24 cellular contexts compared by ENCODE assay signal in the genomic region with DNA sequence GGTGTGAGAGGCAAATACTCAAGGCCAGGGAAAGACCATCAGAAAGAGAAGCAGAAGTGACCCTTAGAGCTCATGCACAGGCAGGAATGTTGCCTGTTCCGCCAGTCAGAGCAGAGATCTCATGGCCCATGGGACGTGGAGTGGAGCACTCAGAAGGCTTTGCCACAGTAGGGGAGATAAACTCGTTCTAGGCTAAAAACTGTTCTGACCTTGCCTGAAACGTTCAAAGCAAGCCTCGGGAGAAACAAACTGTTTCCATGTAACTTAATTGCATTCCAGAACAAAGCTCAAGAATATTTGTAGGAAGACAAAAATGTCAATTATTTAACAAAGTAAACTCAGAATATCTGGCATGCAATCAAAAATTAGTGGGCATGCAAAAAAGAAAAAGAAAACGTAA. TPM values are rescaled to one million over a fixed set of nuclear protein-coding genes. Genes with fewer than 3 reads are reported as not detected.
DNase-seq lines count a peak whose midpoint lies in the region; FAIRE-seq and TF ChIP-seq lines count a peak whose summit lies in the region.
"Had no signal": no experiment of that assay in that cellular context is flagged by ENCODE, and none has a peak within 500 bp of the region (broad histone marks: within the 10 kb centered on the region; RNA-seq: fewer than 3 reads in every experiment).

No MANE protein-coding gene starts in this region.

- WGBS in H9 (ENCODE audit: extremely low coverage, insufficient read length, low lambda C conversion rate): no CpG with 5 or more reads among the region's 6 CpGs
- 51 to 64% (median 62%) methylated on average over 6 of the region's 6 CpGs for WGBS in small intestine, 3 donors

- H3K9me3 ChIP-seq in H9 (ENCODE audit: control insufficient read depth, low read depth, low read length): no peaks in the 10 kb centered on the region
- no peaks in the 10 kb centered on the region for H3K9me3 ChIP-seq in small intestine (ENCODE audit: control insufficient read depth, low read depth)
- H3K9me3 ChIP-seq in kidney (ENCODE audit: control insufficient read depth in 1 of 2, low read length in 2 of 2): no peaks in the 10 kb centered on the region

- no peak overlapping the region for H3K4ac ChIP-seq in H9 (ENCODE audit: low read depth, low read length)

- no peak overlapping the region for H3K27ac Mint-ChIP-seq in H9
- H3K27ac Mint-ChIP-seq: activated B cell treated with CpG ODN at 0.5 μM for 24 hours; activated CD4-positive, alpha-beta memory T cell treated with anti-CD3 and anti-CD28 coated beads for 36 hours; activated naive CD8-positive, alpha-beta T cell treated with anti-CD3 and anti-CD28 coated beads for 36 hours; naive B cell had no signal

- H4K20me1 ChIP-seq in H9 (ENCODE audit: control insufficient read depth, insufficient read depth, insufficient read length): no peaks in the 10 kb centered on the region

- H3K27ac ChIP-seq in H9 (ENCODE audit: insufficient read length, low read depth, low read length) (no peak overlapping the region), small intestine (ENCODE audit: low read depth in 1 of 2, low read length in 1 of 2) (peak overlapping the region in 1 of 2 donors; percentile 4), kidney (ENCODE audit: low read depth in 2 of 2, low read length in 2 of 2) (no peak overlapping the region)
- H3K27ac ChIP-seq: C4-2B had no signal

- H3T11ph ChIP-seq in H9 (ENCODE audit: low read length): no peak overlapping the region

- no peak overlapping the region for H2BK15ac ChIP-seq in H9 (ENCODE audit: low read depth, low read length)

- no peak overlapping the region for H2BK12ac ChIP-seq in H9 (ENCODE audit: insufficient read length, low read depth, low read length)

- no peak overlapping the region for H3K23ac ChIP-seq in H9 (ENCODE audit: insufficient read length, low read depth, low read length)

- TF ChIP-seq CTCF in H9 (conservative IDR thresholded peaks at IDR 0.05) (no peak), choroid plexus epithelial cell (conservative IDR thresholded peaks at IDR 0.05; ENCODE audit: low read depth, low read length) (no peak), retinal pigment epithelial cell (conservative IDR thresholded peaks at IDR 0.05; ENCODE audit: low read depth, low read length) (no peak), kidney (IDR thresholded peaks at IDR 0.05; ENCODE audit: borderline replicate concordance, extremely low read depth, insufficient read depth) (no peak)

- H2BK120ac ChIP-seq in H9 (ENCODE audit: low read depth, low read length, poor library complexity, severe bottlenecking): no peak overlapping the region

- DNase-seq in H9: peak; percentile 9
- DNase-seq in choroid plexus epithelial cell (ENCODE audit: low read depth): peak; percentile 56
- peak; percentile 70 for DNase-seq in iris pigment epithelial cell (ENCODE audit: low read depth)
- peak; percentile 44 for DNase-seq in retinal pigment epithelial cell (ENCODE audit: low read depth)
- no peak for DNase-seq in small intestine
- no peak for DNase-seq in kidney
- no peak for DNase-seq in NCI-H1436 treated with DMSO at 0.1 percent for 48 hours (lab: John Stamatoyannopoulos, UW)
- no peak for DNase-seq in COLO668 (lab: John Stamatoyannopoulos, UW; ENCODE audit: unreplicated experiment)
- DNase-seq: activated B cell treated with CpG ODN at 0.5 μM for 24 hours; activated CD4-positive, alpha-beta memory T cell treated with anti-CD3 and anti-CD28 coated beads for 36 hours; activated naive CD8-positive, alpha-beta T cell treated with anti-CD3 and anti-CD28 coated beads for 36 hours; glutamatergic neuron; left cardiac atrium; mesendoderm; naive B cell; NCI-H1105 treated with DMSO at 0.1 percent for 48 hours; NCI-H2029 treated with DMSO at 0.1 percent for 48 hours; NCI-H345; occipital lobe; OCI-M1; retina; stimulated activated naive CD4-positive, alpha-beta T cell treated with Interleukin-2 at 50 U/mL for 16 hours; T-helper 9 cell had no signal

- intact Hi-C loops in kidney (cut with DNase I): no loop called here

- no peak overlapping the region for H2AK5ac ChIP-seq in H9 (ENCODE audit: insufficient read length, low read length)

- no peaks in the 10 kb centered on the region for H3K23me2 ChIP-seq in H9 (ENCODE audit: insufficient read length, low read depth, low read length, poor library complexity, severe bottlenecking)

- H3K4me1 ChIP-seq in H9 (ENCODE audit: insufficient read depth, low read length) (no peaks in the 10 kb centered on the region; the same call in 1 of the 2 replicates), small intestine (ENCODE audit: control insufficient read depth in 2 of 2, insufficient read depth in 1 of 2, low read depth in 1 of 2, low read length in 1 of 2) (no peaks in the 10 kb centered on the region), kidney (ENCODE audit: control insufficient read depth in 1 of 2, insufficient read depth in 1 of 2, low read depth in 1 of 2, low read length in 2 of 2) (no peaks in the 10 kb centered on the region)

- H4K5ac ChIP-seq in H9 (ENCODE audit: insufficient read length, low read depth, low read length): no peak overlapping the region

- H4K8ac ChIP-seq in H9 (replicated peaks; ENCODE audit: insufficient read length, low read depth, low read length): no peak overlapping the region

- H3K56ac ChIP-seq in H9 (ENCODE audit: insufficient read length, low read depth, low read length): no peak overlapping the region

- peaks cover 45% of the 10 kb centered on the region for H3K27me3 Mint-ChIP-seq in H9 (ENCODE audit: low read depth)

- H3K4me2 ChIP-seq in H9 (ENCODE audit: insufficient read depth, insufficient read length, low read length): no peak overlapping the region

- no peaks in the 10 kb centered on the region for H3K79me1 ChIP-seq in H9 (ENCODE audit: insufficient read depth, low read depth, low read length, poor library complexity, severe bottlenecking)

- H3K4me3 ChIP-seq in choroid plexus epithelial cell (ENCODE audit: low read depth, low read length): no peak overlapping the region
- H3K4me3 ChIP-seq in retinal pigment epithelial cell (ENCODE audit: low read length): no peak overlapping the region
- H3K4me3 ChIP-seq in small intestine (ENCODE audit: low read depth in 1 of 2, low read length in 2 of 2): no peak overlapping the region
- H3K4me3 ChIP-seq in kidney (ENCODE audit: low read length in 2 of 2): no peak overlapping the region

- H3K79me2 ChIP-seq in H9 (ENCODE audit: insufficient read depth, low read length): no peaks in the 10 kb centered on the region

- H3K27me3 ChIP-seq in H9 (ENCODE audit: insufficient read depth, low read length): no peaks in the 10 kb centered on the region
- H3K27me3 ChIP-seq in small intestine (ENCODE audit: control insufficient read depth in 2 of 2, insufficient read depth in 2 of 2, low read length in 2 of 2): no peaks in the 10 kb centered on the region

- H2BK5ac ChIP-seq in H9 (ENCODE audit: insufficient read length, low read length): no peak overlapping the region

- no peak overlapping the region for H3K14ac ChIP-seq in H9 (ENCODE audit: insufficient read depth, low read length)

- no peak overlapping the region for H2BK20ac ChIP-seq in H9 (ENCODE audit: low read depth, low read length, poor library complexity, severe bottlenecking)

- H3K9me3 Mint-ChIP-seq in H9: peaks cover 2 to 5% of the 10 kb centered on the region in 2 experiments; a peak in 3 of 5 replicates
- H3K9me3 Mint-ChIP-seq: activated CD4-positive, alpha-beta memory T cell treated with anti-CD3 and anti-CD28 coated beads for 36 hours; activated naive CD8-positive, alpha-beta T cell treated with anti-CD3 and anti-CD28 coated beads for 36 hours had no signal

- H3K4me3 Mint-ChIP-seq in H9: no peak overlapping the region; a peak in 1 of 5 replicates
- H3K4me3 Mint-ChIP-seq: activated B cell treated with CpG ODN at 0.5 μM for 24 hours; activated CD4-positive, alpha-beta memory T cell treated with anti-CD3 and anti-CD28 coated beads for 36 hours; activated naive CD8-positive, alpha-beta T cell treated with anti-CD3 and anti-CD28 coated beads for 36 hours; naive B cell had no signal

- no peaks in the 10 kb centered on the region for H3K36me3 ChIP-seq in small intestine (ENCODE audit: control insufficient read depth in 2 of 2, insufficient read depth in 2 of 2, low read length in 2 of 2)
- no peaks in the 10 kb centered on the region for H3K36me3 ChIP-seq in kidney (ENCODE audit: control insufficient read depth in 1 of 2, insufficient read depth in 2 of 2, low read length in 2 of 2)

- H3K36me3 Mint-ChIP-seq in H9 (ENCODE audit: insufficient read depth in 1 of 3, low read depth in 3 of 3): no peaks in the 10 kb centered on the region
- H3K36me3 Mint-ChIP-seq: activated CD4-positive, alpha-beta memory T cell treated with anti-CD3 and anti-CD28 coated beads for 36 hours; activated naive CD8-positive, alpha-beta T cell treated with anti-CD3 and anti-CD28 coated beads for 36 hours had no signal

- FAIRE-seq in small intestine (lab: Jason Lieb, UNC) (no peak), kidney (lab: Jason Lieb, UNC) (no peak)

- no peak overlapping the region for H2AFZ ChIP-seq in H9 (ENCODE audit: low read length)

- no peak overlapping the region for H3K18ac ChIP-seq in H9 (ENCODE audit: insufficient read length, low read depth, low read length)

- H3K9ac ChIP-seq in H9 (ENCODE audit: extremely low read depth, insufficient read length, low read length): no peak overlapping the region
- H3K9ac ChIP-seq in kidney (ENCODE audit: low read length in 2 of 2): no peak overlapping the region

- H3K4me1 Mint-ChIP-seq in H9: peaks cover 15% of the 10 kb centered on the region in 2 experiments
- H3K4me1 Mint-ChIP-seq: activated B cell treated with CpG ODN at 0.5 μM for 24 hours; activated naive CD8-positive, alpha-beta T cell treated with anti-CD3 and anti-CD28 coated beads for 36 hours; naive B cell had no signal

- H4K91ac ChIP-seq in H9 (ENCODE audit: insufficient read length, low read depth, low read length): no peak overlapping the region

RNA-seq across cellular contexts. Expression of gene SLC19A1, which starts 20.7 kb away (rescaled TPM):
- total RNA-seq in H9 (2021): 31.4 and 32.4 TPM in 2 replicates
- polyA plus RNA-seq in small intestine: 10 to 100 TPM; 12.6 to 20.8 (median 14.8) TPM
- 7.2 TPM for total RNA-seq in kidney
- polyA plus RNA-seq in kidney (ENCODE audit: insufficient read depth, low read depth, low replicate concordance): 5.1 TPM

Comparison
In these comparisons a context has a peak if more than half of its experiments do, and no peak if none do; other contexts are left out.
1. DNase-seq: peak in H9 (single experiment), choroid plexus epithelial cell (single experiment), iris pigment epithelial cell (single experiment) and retinal pigment epithelial cell (single experiment); none in small intestine (single experiment), kidney (single experiment), NCI-H1436 treated with DMSO at 0.1 percent for 48 hours (single experiment) and COLO668 (single experiment).